ENCODE assay signal across 1 cellular context in genomic region chr1:26403656-26404055, GRCh38.
TF ChIP-seq lines count a peak whose summit lies in the region.

No MANE protein-coding gene starts in this region.

TF ChIP-seq in H1, 55 proteins besides CTCF, POLR2A, EP300 and RAD21:
- TF ChIP-seq CHD2 (IDR thresholded peaks at IDR 0.05; ENCODE audit: low read length) (no peak), RBBP5 (IDR thresholded peaks at IDR 0.05; ENCODE audit: borderline replicate concordance, low read depth, low read length) (no peak), ASH2L (IDR thresholded peaks at IDR 0.05; ENCODE audit: low read length) (no peak), TBP (IDR thresholded peaks at IDR 0.05; ENCODE audit: low read depth, low read length) (no peak), CBX5 (IDR thresholded peaks at IDR 0.05; ENCODE audit: low read depth, low read length) (no peak), TAF1 (IDR thresholded peaks at IDR 0.05; ENCODE audit: low read depth, low read length) (no peak), MAFK (IDR thresholded peaks at IDR 0.05; ENCODE audit: low read depth, low read length) (no peak), USF2 (IDR thresholded peaks at IDR 0.05; ENCODE audit: low read length) (no peak), CHD1 (IDR thresholded peaks at IDR 0.05; ENCODE audit: low read depth, low read length) (no peak), PHF8 (conservative IDR thresholded peaks at IDR 0.05; ENCODE audit: low read depth, low read length) (no peak), JUN (IDR thresholded peaks at IDR 0.05; ENCODE audit: low read depth, low read length) (no peak), MAX (IDR thresholded peaks at IDR 0.05) (no peak), ATF3 (IDR thresholded peaks at IDR 0.05; ENCODE audit: insufficient read depth, low read depth, low read length) (no peak), SRF (IDR thresholded peaks at IDR 0.05; ENCODE audit: low read depth, low read length) (no peak), CREB1 (IDR thresholded peaks at IDR 0.05) (no peak)
